ENCODE assay signal across 14 cellular contexts in the genomic region with DNA sequence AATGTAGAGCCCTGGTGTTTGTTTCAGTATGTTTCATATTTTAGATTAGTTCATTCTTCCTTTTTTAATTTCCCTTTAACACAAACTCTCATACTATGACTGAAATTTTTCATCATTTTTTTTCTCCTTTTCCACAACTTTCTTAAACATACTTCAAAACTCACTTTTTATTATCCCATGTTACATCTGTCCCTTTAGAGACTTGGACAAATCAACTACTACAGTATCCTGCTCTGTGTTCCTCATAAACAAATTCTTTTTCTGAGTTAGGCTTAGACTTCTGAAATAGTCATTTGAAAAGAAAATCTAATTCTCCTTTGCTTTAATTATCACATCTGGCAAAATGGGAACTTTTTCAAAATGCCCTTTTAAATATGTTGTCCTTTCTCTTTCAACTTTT. TPM values are rescaled to one million over a fixed set of nuclear protein-coding genes. Genes with fewer than 3 reads are reported as not detected.
DNase-seq lines count a peak whose midpoint lies in the region; ATAC-seq and TF ChIP-seq lines count a peak whose summit lies in the region.
"Had no signal": no experiment of that assay in that cellular context is flagged by ENCODE, and none has a peak within 500 bp of the region (broad histone marks: within the 10 kb centered on the region; RNA-seq: fewer than 3 reads in every experiment).

No MANE protein-coding gene starts in this region.

- peak overlapping the region; percentile 1 for H3K4me3 Mint-ChIP-seq in activated CD4-positive, alpha-beta T cell treated with anti-CD3 and anti-CD28 coated beads for 36 hours
- H3K4me3 Mint-ChIP-seq in HFFc6, result no peak overlapping the region; the same call in 1 of the 2 replicates
- H3K4me3 Mint-ChIP-seq in activated naive CD8-positive, alpha-beta T cell treated with anti-CD3 and anti-CD28 coated beads, Interleukin-2, amount 50 U/mL, for 24 hours, result peak overlapping the region; percentile 32
- H3K4me3 Mint-ChIP-seq in neural progenitor cell, result no peak overlapping the region

- H3K27ac ChIP-seq in neural progenitor cell (peak overlapping the region; percentile 34), tibial nerve (no peak overlapping the region)
- H3K27ac ChIP-seq in effector memory CD4-positive, alpha-beta T cell (ENCODE audit: insufficient read depth, low read length, poor library complexity, severe bottlenecking), result no peak overlapping the region
- H3K27ac ChIP-seq: right lobe of liver, vagina had no signal

- peak overlapping the region; percentile 18 for H3K4me2 ChIP-seq in neural progenitor cell

- H3K79me2 ChIP-seq in neural progenitor cell (ENCODE audit: low read depth), result peaks cover 100% of the 10 kb centered on the region

- H3K9me3 ChIP-seq in neural progenitor cell (ENCODE audit: low read depth) (no peaks in the 10 kb centered on the region), tibial nerve (no peaks in the 10 kb centered on the region)
- no peaks in the 10 kb centered on the region for H3K9me3 ChIP-seq in effector memory CD4-positive, alpha-beta T cell (ENCODE audit: control insufficient read depth, low read length)
- H3K9me3 ChIP-seq: right lobe of liver, vagina had no signal

- ATAC-seq in activated CD4-positive, alpha-beta T cell treated with anti-CD3 and anti-CD28 coated beads for 36 hours, result no peak
- ATAC-seq in activated naive CD8-positive, alpha-beta T cell treated with anti-CD3 and anti-CD28 coated beads, Interleukin-2, amount 50 U/mL, for 24 hours, result no peak
- ATAC-seq: right lobe of liver had no signal

- H3K4me3 ChIP-seq in neural progenitor cell, result no peak overlapping the region
- H3K4me3 ChIP-seq in tibial nerve, result no peak overlapping the region
- no peak overlapping the region for H3K4me3 ChIP-seq in effector memory CD4-positive, alpha-beta T cell (ENCODE audit: insufficient read depth, low read depth, low read length, poor library complexity, severe bottlenecking)
- H3K4me3 ChIP-seq: right lobe of liver, vagina had no signal

- H3K36me3 ChIP-seq in neural progenitor cell (no peaks in the 10 kb centered on the region), tibial nerve (no peaks in the 10 kb centered on the region)
- no peaks in the 10 kb centered on the region for H3K36me3 ChIP-seq in effector memory CD4-positive, alpha-beta T cell (ENCODE audit: control insufficient read depth, insufficient read depth, low read length)
- H3K36me3 ChIP-seq: right lobe of liver, vagina had no signal

- no peak for TF ChIP-seq CTCF in HFFc6 (IDR thresholded peaks at IDR 0.05)
- no peak for TF ChIP-seq CTCF in neural progenitor cell (IDR thresholded peaks at IDR 0.05)
- no peak for TF ChIP-seq CTCF in tibial nerve (IDR thresholded peaks at IDR 0.05)

- H3K27me3 ChIP-seq in neural progenitor cell (no peaks in the 10 kb centered on the region), tibial nerve (no peaks in the 10 kb centered on the region)
- H3K27me3 ChIP-seq in effector memory CD4-positive, alpha-beta T cell (replicated peaks; ENCODE audit: control insufficient read depth, insufficient read depth, low read length, poor library complexity, severe bottlenecking), result no peaks in the 10 kb centered on the region
- H3K27me3 ChIP-seq: right lobe of liver, vagina had no signal

- H3F3A ChIP-seq in neural progenitor cell (ENCODE audit: low read depth), result peaks cover 57% of the 10 kb centered on the region

- H3K9ac ChIP-seq in neural progenitor cell, result no peak overlapping the region

- peaks cover 81% of the 10 kb centered on the region for H3K4me1 Mint-ChIP-seq in activated CD4-positive, alpha-beta T cell treated with anti-CD3 and anti-CD28 coated beads for 36 hours
- H3K4me1 Mint-ChIP-seq in HFFc6 (ENCODE audit: low read depth), result peaks cover 74% of the 10 kb centered on the region
- peaks cover 84% of the 10 kb centered on the region for H3K4me1 Mint-ChIP-seq in activated naive CD8-positive, alpha-beta T cell treated with anti-CD3 and anti-CD28 coated beads, Interleukin-2, amount 50 U/mL, for 24 hours
- H3K4me1 Mint-ChIP-seq in neural progenitor cell, result peaks cover 28% of the 10 kb centered on the region

- CTCF ChIA-PET in activated CD4-positive, alpha-beta T cell treated with anti-CD3 and anti-CD28 coated beads for 36 hours (lab: Charles Lee), result interaction anchor here (0.6 to 4.1 kb wide), 3 partner anchors 9 to 672 kb away, joined by 3 to 14 read pairs (median 4); no protein-coding TSS in a partner anchor

- H3K4me1 ChIP-seq in neural progenitor cell, result peaks cover 64% of the 10 kb centered on the region
- H3K4me1 ChIP-seq in tibial nerve, result peaks cover 7 to 99% (median 61%) of the 10 kb centered on the region in 4 donors
- H3K4me1 ChIP-seq in effector memory CD4-positive, alpha-beta T cell (ENCODE audit: control insufficient read depth, insufficient read depth, low read length, poor library complexity, severe bottlenecking), result peaks cover 40% of the 10 kb centered on the region

- H2AFZ ChIP-seq in neural progenitor cell (replicated peaks), result no peak overlapping the region

- peaks cover 25% of the 10 kb centered on the region for H3K36me3 Mint-ChIP-seq in activated CD4-positive, alpha-beta T cell treated with anti-CD3 and anti-CD28 coated beads for 36 hours (ENCODE audit: low read depth)
- H3K36me3 Mint-ChIP-seq in HFFc6 (ENCODE audit: low read depth), result peaks cover 18% of the 10 kb centered on the region; the same call in 1 of the 2 replicates
- H3K36me3 Mint-ChIP-seq in activated naive CD8-positive, alpha-beta T cell treated with anti-CD3 and anti-CD28 coated beads, Interleukin-2, amount 50 U/mL, for 24 hours (ENCODE audit: low read depth), result peaks cover 34% of the 10 kb centered on the region
- H3K36me3 Mint-ChIP-seq in neural progenitor cell, result peaks cover 23% of the 10 kb centered on the region

- H3K27ac Mint-ChIP-seq in activated CD4-positive, alpha-beta T cell treated with anti-CD3 and anti-CD28 coated beads for 36 hours, result peak overlapping the region; percentile 80
- H3K27ac Mint-ChIP-seq in HFFc6, result peak overlapping the region; percentile 34; the same call in 1 of the 2 replicates
- peak overlapping the region; percentile 68 for H3K27ac Mint-ChIP-seq in activated naive CD8-positive, alpha-beta T cell treated with anti-CD3 and anti-CD28 coated beads, Interleukin-2, amount 50 U/mL, for 24 hours
- no peak overlapping the region for H3K27ac Mint-ChIP-seq in neural progenitor cell

- no peaks in the 10 kb centered on the region for H3K27me3 Mint-ChIP-seq in activated CD4-positive, alpha-beta T cell treated with anti-CD3 and anti-CD28 coated beads for 36 hours
- no peaks in the 10 kb centered on the region for H3K27me3 Mint-ChIP-seq in HFFc6 (ENCODE audit: insufficient read depth)
- no peaks in the 10 kb centered on the region for H3K27me3 Mint-ChIP-seq in activated naive CD8-positive, alpha-beta T cell treated with anti-CD3 and anti-CD28 coated beads, Interleukin-2, amount 50 U/mL, for 24 hours
- peaks cover 5% of the 10 kb centered on the region for H3K27me3 Mint-ChIP-seq in neural progenitor cell (ENCODE audit: insufficient read depth, low read depth)

- peaks cover 100% of the 10 kb centered on the region for H4K20me1 ChIP-seq in neural progenitor cell (ENCODE audit: low read depth)

- intact Hi-C loops in activated CD4-positive, alpha-beta T cell treated with anti-CD3 and anti-CD28 coated beads for 36 hours (cut with DNase I, micrococcal nuclease), result no loop called here
- intact Hi-C loops in posterior cingulate gyrus (cut with DNase I), result no loop called here

- H3K9me3 Mint-ChIP-seq in activated CD4-positive, alpha-beta T cell treated with anti-CD3 and anti-CD28 coated beads for 36 hours (ENCODE audit: low read depth), result no peaks in the 10 kb centered on the region
- H3K9me3 Mint-ChIP-seq in HFFc6, result no peaks in the 10 kb centered on the region
- no peaks in the 10 kb centered on the region for H3K9me3 Mint-ChIP-seq in activated naive CD8-positive, alpha-beta T cell treated with anti-CD3 and anti-CD28 coated beads, Interleukin-2, amount 50 U/mL, for 24 hours
- no peaks in the 10 kb centered on the region for H3K9me3 Mint-ChIP-seq in neural progenitor cell

- TF ChIP-seq EP300 in tibial nerve (IDR thresholded peaks at IDR 0.05), result no peak

- DNase-seq in activated CD4-positive, alpha-beta T cell treated with anti-CD3 and anti-CD28 coated beads for 36 hours, result no peak
- no peak for DNase-seq in activated CD4-positive, alpha-beta T cell treated with anti-CD3 and anti-CD28 coated beads, Interleukin-2, amount 50 U/mL, for 48 hours
- DNase-seq in HFFc6, result no peak
- DNase-seq in activated naive CD8-positive, alpha-beta T cell treated with anti-CD3 and anti-CD28 coated beads, Interleukin-2, amount 50 U/mL, for 24 hours, result no peak
- DNase-seq in neural progenitor cell (ENCODE audit: low spot score), result no peak
- DNase-seq in posterior cingulate gyrus, result no peak
- no peak for DNase-seq in tibial nerve (ENCODE audit: low spot score in 2 of 2)
- DNase-seq in effector memory CD4-positive, alpha-beta T cell, result no peak
- DNase-seq: left ventricle myocardium superior; NCI-H1092; right lobe of liver; SHP77; stimulated activated CD4-positive, alpha-beta T cell treated with anti-CD3 and anti-CD28 coated beads, Interleukin-4, amount 100 ng/mL, for 24 hours had no signal

- POLR2A ChIA-PET in activated CD4-positive, alpha-beta T cell treated with anti-CD3 and anti-CD28 coated beads for 36 hours (lab: Charles Lee), result no interaction called here

- TF ChIP-seq POLR2A in tibial nerve (IDR thresholded peaks at IDR 0.05), result no peak

RNA-seq across cellular contexts. Expression of a gene that starts 15.3 kb away (rescaled TPM):
- 100 to 1,000 TPM; 113 to 133 TPM for total RNA-seq in activated CD4-positive, alpha-beta T cell treated with anti-CD3 and anti-CD28 coated beads for 36 hours
- 100 to 1,000 TPM; 117 to 179 (median 140) TPM for total RNA-seq in HFFc6 (2021; fragmentation: NEBNext Ultra II Directional; extraction: Animal tissue kit (Norgen Biotek cat#: 25700))
- total RNA-seq in neural progenitor cell (ENCODE audit: low replicate concordance), result 680 and 1,185 TPM in 2 replicates
- 100 to 1,000 TPM; 147 to 231 (median 196) TPM for total RNA-seq in tibial nerve

RNA-seq across cellular contexts. Expression of a gene that starts 32.9 kb away (rescaled TPM):
- total RNA-seq in activated CD4-positive, alpha-beta T cell treated with anti-CD3 and anti-CD28 coated beads for 36 hours, result 100 to 1,000 TPM; 101 to 126 TPM
- total RNA-seq in HFFc6 (2021; fragmentation: NEBNext Ultra II Directional; extraction: Animal tissue kit (Norgen Biotek cat#: 25700)), result 10 to 100 TPM; 55.1 to 64.8 (median 59.8) TPM
- total RNA-seq in neural progenitor cell (ENCODE audit: low replicate concordance), result 115 and 201 TPM in 2 replicates
- total RNA-seq in tibial nerve, result 10 to 100 TPM; 70.6 to 99.2 (median 87.3) TPM

Comparison
In these comparisons a context has a peak if more than half of its experiments do, and no peak if none do; other contexts are left out.
1. H3K4me3 Mint-ChIP-seq: peak in activated CD4-positive, alpha-beta T cell treated with anti-CD3 and anti-CD28 coated beads for 36 hours (single experiment) and activated naive CD8-positive, alpha-beta T cell treated with anti-CD3 and anti-CD28 coated beads, Interleukin-2, amount 50 U/mL, for 24 hours (single experiment); none in HFFc6 (single experiment) and neural progenitor cell (single experiment).